Comparison of ENCODE assay signal across 23 cellular contexts in genomic region chr14:65821224-65821753, GRCh38.
"Had no signal": no experiment of that assay in that cellular context is flagged by ENCODE, and none has a peak within 500 bp of the region (broad histone marks: within the 10 kb centered on the region; RNA-seq: fewer than 3 reads in every experiment).

No MANE protein-coding gene starts in this region.

- H3K4me1 ChIP-seq: Peyer's patch, SJCRH30 had no signal

- H3K9me3 Mint-ChIP-seq: activated naive CD4-positive, alpha-beta T cell treated with anti-CD3 and anti-CD28 coated beads, Interleukin-2, amount 10 ng/mL, durations not matched to agents 7 days and 5 days; activated naive CD8-positive, alpha-beta T cell treated with anti-CD3 and anti-CD28 coated beads for 36 hours; activated T-cell treated with anti-CD3 and anti-CD28 coated beads, Interleukin-2, amount 50 U/mL, for 4 hours had no signal

- H3K27me3 Mint-ChIP-seq: activated naive CD8-positive, alpha-beta T cell treated with anti-CD3 and anti-CD28 coated beads for 36 hours had no signal

- H3K27me3 ChIP-seq: cardiac muscle cell, MG63, Peyer's patch had no signal

- H3K4me3 Mint-ChIP-seq: activated CD8-positive, alpha-beta T cell treated with anti-CD3 and anti-CD28 coated beads, Interleukin-2, amount 10 ng/mL, durations not matched to agents 7 days and 5 days; activated naive CD4-positive, alpha-beta T cell treated with anti-CD3 and anti-CD28 coated beads, Interleukin-2, amount 10 ng/mL, durations not matched to agents 7 days and 5 days; activated naive CD8-positive, alpha-beta T cell treated with anti-CD3 and anti-CD28 coated beads for 36 hours; activated T-cell treated with anti-CD3 and anti-CD28 coated beads, Interleukin-2, amount 50 U/mL, for 4 hours had no signal

- H3K4me2 ChIP-seq: KMS-11, SK-N-SH had no signal

- H3K27ac Mint-ChIP-seq: activated CD8-positive, alpha-beta T cell treated with anti-CD3 and anti-CD28 coated beads, Interleukin-2, amount 10 ng/mL, durations not matched to agents 7 days and 5 days; activated naive CD4-positive, alpha-beta T cell treated with anti-CD3 and anti-CD28 coated beads, Interleukin-2, amount 10 ng/mL, durations not matched to agents 7 days and 5 days; activated naive CD8-positive, alpha-beta T cell treated with anti-CD3 and anti-CD28 coated beads for 36 hours had no signal

- H3K27ac ChIP-seq: brain microvascular endothelial cell, cardiac muscle cell, KMS-11, Peyer's patch, RWPE1, SJCRH30, VCaP had no signal

- H3K9ac ChIP-seq: KMS-11, SK-N-SH had no signal

- H3K36me3 ChIP-seq: brain microvascular endothelial cell, cardiac muscle cell, MG63, Peyer's patch, SJCRH30 had no signal

- H3K36me3 Mint-ChIP-seq: activated naive CD4-positive, alpha-beta T cell treated with anti-CD3 and anti-CD28 coated beads, Interleukin-2, amount 10 ng/mL, durations not matched to agents 7 days and 5 days; activated naive CD8-positive, alpha-beta T cell treated with anti-CD3 and anti-CD28 coated beads for 36 hours had no signal

- H3K9me3 ChIP-seq: MG63, Peyer's patch, SJCRH30, SK-N-SH had no signal

- H3K4me3 ChIP-seq: cardiac muscle cell, MG63, Peyer's patch, SJCRH30 had no signal

- DNase-seq: activated CD4-positive, alpha-beta T cell treated with anti-CD3 and anti-CD28 coated beads for 4 hours; activated CD8-positive, alpha-beta T cell treated with anti-CD3 and anti-CD28 coated beads, Interleukin-2, amount 10 ng/mL, durations not matched to agents 7 days and 5 days; activated effector memory CD4-positive, alpha-beta T cell treated with anti-CD3 and anti-CD28 coated beads, Interleukin-2, amount 50 U/mL, for 16 hours; activated naive CD4-positive, alpha-beta T cell treated with anti-CD3 and anti-CD28 coated beads, Interleukin-2, amount 10 ng/mL, durations not matched to agents 7 days and 5 days; activated naive CD8-positive, alpha-beta T cell treated with anti-CD3 and anti-CD28 coated beads for 36 hours; activated T-cell treated with anti-CD3 and anti-CD28 coated beads, Interleukin-2, amount 50 U/mL, for 4 hours; brain microvascular endothelial cell; MG63; NCI-H1105; NCI-H1436; NCI-H187; NCI-H2081; NCI-H510A treated with DMSO at 0.1 percent for 48 hours; NCI-H69; Peyer's patch; Right ventricle myocardium superior; SJCRH30; SK-N-SH; T-helper 1 cell had no signal

- H3K9me2 ChIP-seq: SK-N-SH had no signal

- ATAC-seq: activated CD8-positive, alpha-beta T cell treated with anti-CD3 and anti-CD28 coated beads, Interleukin-2, amount 10 ng/mL, durations not matched to agents 7 days and 5 days; activated T-cell treated with anti-CD3 and anti-CD28 coated beads, Interleukin-2, amount 50 U/mL, for 4 hours had no signal
